8 cellular contexts compared by ENCODE assay signal in the genomic region with DNA sequence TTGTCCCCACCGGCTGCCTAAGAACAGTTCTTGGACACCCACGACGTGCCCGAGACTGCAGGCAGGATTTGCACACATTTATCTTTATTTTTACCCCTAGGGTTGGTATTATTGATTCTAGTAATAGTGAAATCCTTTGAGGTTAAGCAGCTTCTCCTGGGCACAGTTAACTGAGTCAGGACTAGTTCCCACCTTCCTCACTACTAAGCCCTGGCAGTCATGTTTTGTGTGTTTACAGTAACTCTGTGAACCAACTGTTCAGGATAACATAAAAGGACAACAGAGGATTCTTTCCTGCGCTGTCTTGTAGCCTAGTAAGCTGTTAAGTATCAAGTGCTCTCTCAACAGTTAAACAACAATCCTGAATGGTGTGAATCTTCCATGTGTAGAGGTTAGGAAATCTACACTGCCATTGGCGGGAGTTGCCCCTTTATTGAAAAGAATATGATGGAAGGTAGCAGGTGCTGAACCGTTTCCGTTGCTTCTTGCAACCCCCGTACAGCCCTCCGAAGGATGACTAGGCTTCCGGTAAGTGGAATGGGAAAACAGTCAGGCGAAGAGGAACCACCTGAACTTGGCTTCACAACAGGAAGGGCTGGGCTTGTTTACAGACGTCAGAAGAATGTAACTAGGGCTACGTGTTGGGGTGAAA. TPM values are rescaled to one million over a fixed set of nuclear protein-coding genes. Genes with fewer than 3 reads are reported as not detected.
DNase-seq lines count a peak whose midpoint lies in the region; ATAC-seq and TF ChIP-seq lines count a peak whose summit lies in the region.

No MANE protein-coding gene starts in this region.

- peaks cover 28% of the 10 kb centered on the region for H3K79me2 ChIP-seq in neural cell (replicated peaks; ENCODE audit: insufficient read depth, low read length)

- H3K27ac Mint-ChIP-seq in activated T-cell treated with anti-CD3 and anti-CD28 coated beads, Interleukin-2, amount 50 U/mL, for 72 hours: peak overlapping the region; percentile 98

- TF ChIP-seq EP300 in neural cell (conservative IDR thresholded peaks at IDR 0.05; ENCODE audit: poor library complexity, severe bottlenecking): no peak

- no peak for TF ChIP-seq RAD21 in neural cell (conservative IDR thresholded peaks at IDR 0.05)

- H3K9me3 Mint-ChIP-seq in activated T-cell treated with anti-CD3 and anti-CD28 coated beads, Interleukin-2, amount 50 U/mL, for 72 hours: no peaks in the 10 kb centered on the region

- no peaks in the 10 kb centered on the region for H3K27me3 Mint-ChIP-seq in activated T-cell treated with anti-CD3 and anti-CD28 coated beads, Interleukin-2, amount 50 U/mL, for 72 hours (ENCODE audit: low read depth)

- H4K20me1 ChIP-seq in neural cell (ENCODE audit: insufficient read depth): no peaks in the 10 kb centered on the region

- no peaks in the 10 kb centered on the region for H3F3A ChIP-seq in neural cell (ENCODE audit: insufficient read depth, low read length, poor library complexity, severe bottlenecking)

- peak overlapping the region; percentile 85 for H3K9ac ChIP-seq in neural cell (ENCODE audit: low read length)

- peak; percentile 33 for DNase-seq in Ammon's horn (ENCODE audit: low spot score)
- peak; percentile 66 for DNase-seq in NCI-H2029 treated with DMSO at 0.1 percent for 48 hours (lab: John Stamatoyannopoulos, UW)
- DNase-seq in activated T-cell treated with anti-CD3 and anti-CD28 coated beads, Interleukin-2, amount 50 U/mL, for 72 hours: peak; percentile 11 to 15
- DNase-seq in fibroblast of villous mesenchyme (ENCODE audit: low read depth): peak; percentile 76
- no peak for DNase-seq in NK-92 treated with Interleukin-12 subunit alpha and Interleukin-12 subunit beta, amount 100 ng/mL, for 24 hours (lab: John Stamatoyannopoulos, UW)
- no peak for DNase-seq in NCI-H128 (lab: John Stamatoyannopoulos, UW; ENCODE audit: unreplicated experiment)

- H3K4me1 Mint-ChIP-seq in activated T-cell treated with anti-CD3 and anti-CD28 coated beads, Interleukin-2, amount 50 U/mL, for 72 hours (ENCODE audit: low read depth): peaks cover 40% of the 10 kb centered on the region

- H3K9me2 ChIP-seq in neural cell (ENCODE audit: insufficient read depth, low read length): no peaks in the 10 kb centered on the region

- H3K4me3 Mint-ChIP-seq in activated T-cell treated with anti-CD3 and anti-CD28 coated beads, Interleukin-2, amount 50 U/mL, for 72 hours: peak overlapping the region; percentile 75 to 97

- peak overlapping the region; percentile 81 for H3K27ac ChIP-seq in neural cell (ENCODE audit: low read length)

- ATAC-seq in GM21381 (IDR thresholded peaks at IDR 0.05; ENCODE audit: unreplicated experiment): peak; percentile 5
- peak; percentile 40 to 44 for ATAC-seq in activated T-cell treated with anti-CD3 and anti-CD28 coated beads, Interleukin-2, amount 50 U/mL, for 72 hours (replicated peaks in 1 of 2)

- H2AFZ ChIP-seq in neural cell (ENCODE audit: low read depth, low read length): peak overlapping the region; percentile 51

- TF ChIP-seq CTCF in fibroblast of villous mesenchyme (IDR thresholded peaks at IDR 0.05; ENCODE audit: insufficient read depth, low read depth, low read length) (no peak), neural cell (IDR thresholded peaks at IDR 0.05; ENCODE audit: poor library complexity, severe bottlenecking) (no peak)

- peak overlapping the region; percentile 78 for H3K4me3 ChIP-seq in fibroblast of villous mesenchyme (ENCODE audit: low read depth, low read length)
- peak overlapping the region; percentile 94 for H3K4me3 ChIP-seq in neural cell (ENCODE audit: low read length)

- no peaks in the 10 kb centered on the region for H3K27me3 ChIP-seq in neural cell (ENCODE audit: insufficient read depth, low read depth, low read length)

- H3K4me2 ChIP-seq in neural cell (ENCODE audit: low read length): peak overlapping the region; percentile 64

- peaks cover 3 to 9% of the 10 kb centered on the region in 2 donors for H3K36me3 Mint-ChIP-seq in activated T-cell treated with anti-CD3 and anti-CD28 coated beads, Interleukin-2, amount 50 U/mL, for 72 hours (ENCODE audit: insufficient read depth in 2 of 2)

- H3K9me3 ChIP-seq in neural cell (ENCODE audit: low read length): no peaks in the 10 kb centered on the region

- no peaks in the 10 kb centered on the region for H3K36me3 ChIP-seq in neural cell (ENCODE audit: insufficient read depth, low read length)

TF ChIP-seq in neural cell, 6 proteins besides CTCF, POLR2A, EP300 and RAD21:
- no peak for TF ChIP-seq EZH2 (IDR thresholded peaks at IDR 0.05; ENCODE audit: borderline replicate concordance, insufficient read depth, low read length, poor library complexity, severe bottlenecking)
- TF ChIP-seq TAF1 (IDR thresholded peaks at IDR 0.05; ENCODE audit: low read depth): no peak
- TF ChIP-seq, protein P1, sequence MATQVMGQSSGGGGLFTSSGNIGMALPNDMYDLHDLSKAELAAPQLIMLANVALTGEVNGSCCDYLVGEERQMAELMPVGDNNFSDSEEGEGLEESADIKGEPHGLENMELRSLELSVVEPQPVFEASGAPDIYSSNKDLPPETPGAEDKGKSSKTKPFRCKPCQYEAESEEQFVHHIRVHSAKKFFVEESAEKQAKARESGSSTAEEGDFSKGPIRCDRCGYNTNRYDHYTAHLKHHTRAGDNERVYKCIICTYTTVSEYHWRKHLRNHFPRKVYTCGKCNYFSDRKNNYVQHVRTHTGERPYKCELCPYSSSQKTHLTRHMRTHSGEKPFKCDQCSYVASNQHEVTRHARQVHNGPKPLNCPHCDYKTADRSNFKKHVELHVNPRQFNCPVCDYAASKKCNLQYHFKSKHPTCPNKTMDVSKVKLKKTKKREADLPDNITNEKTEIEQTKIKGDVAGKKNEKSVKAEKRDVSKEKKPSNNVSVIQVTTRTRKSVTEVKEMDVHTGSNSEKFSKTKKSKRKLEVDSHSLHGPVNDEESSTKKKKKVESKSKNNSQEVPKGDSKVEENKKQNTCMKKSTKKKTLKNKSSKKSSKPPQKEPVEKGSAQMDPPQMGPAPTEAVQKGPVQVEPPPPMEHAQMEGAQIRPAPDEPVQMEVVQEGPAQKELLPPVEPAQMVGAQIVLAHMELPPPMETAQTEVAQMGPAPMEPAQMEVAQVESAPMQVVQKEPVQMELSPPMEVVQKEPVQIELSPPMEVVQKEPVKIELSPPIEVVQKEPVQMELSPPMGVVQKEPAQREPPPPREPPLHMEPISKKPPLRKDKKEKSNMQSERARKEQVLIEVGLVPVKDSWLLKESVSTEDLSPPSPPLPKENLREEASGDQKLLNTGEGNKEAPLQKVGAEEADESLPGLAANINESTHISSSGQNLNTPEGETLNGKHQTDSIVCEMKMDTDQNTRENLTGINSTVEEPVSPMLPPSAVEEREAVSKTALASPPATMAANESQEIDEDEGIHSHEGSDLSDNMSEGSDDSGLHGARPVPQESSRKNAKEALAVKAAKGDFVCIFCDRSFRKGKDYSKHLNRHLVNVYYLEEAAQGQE (IDR thresholded peaks at IDR 0.05; ENCODE audit: borderline replicate concordance): no peak
- no peak for TF ChIP-seq MXI1 (conservative IDR thresholded peaks at IDR 0.05; ENCODE audit: poor library complexity, severe bottlenecking)
- TF ChIP-seq SMC3 (conservative IDR thresholded peaks at IDR 0.05; ENCODE audit: poor library complexity): no peak
- TF ChIP-seq POLR2AphosphoS5 (IDR thresholded peaks at IDR 0.05): no peak

RNA-seq across cellular contexts. Expression of a gene that starts 1.0 kb away (rescaled TPM):
- total RNA-seq in activated T-cell treated with anti-CD3 and anti-CD28 coated beads, Interleukin-2, amount 50 U/mL, for 72 hours: 10 to 100 TPM; 66.8 to 75.9 TPM
- total RNA-seq in fibroblast of villous mesenchyme: 200 and 775 TPM in 2 replicates
- polyA plus RNA-seq in neural cell: 117 and 137 TPM in 2 replicates
- 107 and 186 TPM in 2 replicates for polyA minus RNA-seq in neural cell

RNA-seq across cellular contexts. Expression of a gene that starts 33.3 kb away (rescaled TPM):
- 100 to 1,000 TPM; 108 to 109 TPM for total RNA-seq in activated T-cell treated with anti-CD3 and anti-CD28 coated beads, Interleukin-2, amount 50 U/mL, for 72 hours
- 89.5 and 159 TPM in 2 replicates for total RNA-seq in fibroblast of villous mesenchyme
- polyA plus RNA-seq in neural cell: 94.1 and 98.3 TPM in 2 replicates
- polyA minus RNA-seq in neural cell: 164 and 177 TPM in 2 replicates

Comparison
In these comparisons a context has a peak if more than half of its experiments do, and no peak if none do; other contexts are left out.
1. DNase-seq: peak in Ammon's horn (single experiment), NCI-H2029 treated with DMSO at 0.1 percent for 48 hours (single experiment), activated T-cell treated with anti-CD3 and anti-CD28 coated beads, Interleukin-2, amount 50 U/mL, for 72 hours (2 of 2) and fibroblast of villous mesenchyme (single experiment); none in NK-92 treated with Interleukin-12 subunit alpha and Interleukin-12 subunit beta, amount 100 ng/mL, for 24 hours (single experiment) and NCI-H128 (single experiment).